Comparison of ENCODE assay signal across 1 cellular context in the genomic region with DNA sequence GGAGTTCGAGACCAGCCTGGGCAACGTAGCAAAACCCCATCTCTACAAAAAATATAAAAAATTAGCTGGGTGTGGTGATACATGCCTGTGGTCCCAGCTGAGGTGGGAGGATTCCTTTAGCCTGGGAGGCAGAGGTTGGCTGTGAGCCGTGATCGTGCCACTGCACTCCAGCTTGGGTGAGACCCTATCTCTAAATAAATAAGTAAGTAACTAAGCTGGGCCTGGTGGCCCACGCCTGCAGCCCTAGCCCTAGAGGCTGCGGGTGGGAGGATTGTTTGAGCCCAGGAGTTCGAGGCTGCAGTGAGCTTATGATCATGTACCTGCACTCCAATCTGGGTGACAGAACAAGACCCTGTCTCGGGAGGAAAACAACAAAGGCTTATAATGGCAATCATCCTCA.
TF ChIP-seq lines count a peak whose summit lies in the region.

No MANE protein-coding gene starts in this region.

TF ChIP-seq in GM23338, 12 proteins besides CTCF, POLR2A, EP300 and RAD21 (continued from another document):
- TF ChIP-seq STAT1 (IDR thresholded peaks at IDR 0.05; ENCODE audit: unreplicated experiment), result no peak
- TF ChIP-seq POLR2AphosphoS5 (IDR thresholded peaks at IDR 0.05; ENCODE audit: low read depth), result no peak
- no peak for TF ChIP-seq ZNF114 (CRISPR knock-in tag; IDR thresholded peaks at IDR 0.05)
- TF ChIP-seq ETS1 (IDR thresholded peaks at IDR 0.05), result no peak
- no peak for TF ChIP-seq ZNF331 (CRISPR knock-in tag; IDR thresholded peaks at IDR 0.05; ENCODE audit: low read depth)
- TF ChIP-seq, protein P1, sequence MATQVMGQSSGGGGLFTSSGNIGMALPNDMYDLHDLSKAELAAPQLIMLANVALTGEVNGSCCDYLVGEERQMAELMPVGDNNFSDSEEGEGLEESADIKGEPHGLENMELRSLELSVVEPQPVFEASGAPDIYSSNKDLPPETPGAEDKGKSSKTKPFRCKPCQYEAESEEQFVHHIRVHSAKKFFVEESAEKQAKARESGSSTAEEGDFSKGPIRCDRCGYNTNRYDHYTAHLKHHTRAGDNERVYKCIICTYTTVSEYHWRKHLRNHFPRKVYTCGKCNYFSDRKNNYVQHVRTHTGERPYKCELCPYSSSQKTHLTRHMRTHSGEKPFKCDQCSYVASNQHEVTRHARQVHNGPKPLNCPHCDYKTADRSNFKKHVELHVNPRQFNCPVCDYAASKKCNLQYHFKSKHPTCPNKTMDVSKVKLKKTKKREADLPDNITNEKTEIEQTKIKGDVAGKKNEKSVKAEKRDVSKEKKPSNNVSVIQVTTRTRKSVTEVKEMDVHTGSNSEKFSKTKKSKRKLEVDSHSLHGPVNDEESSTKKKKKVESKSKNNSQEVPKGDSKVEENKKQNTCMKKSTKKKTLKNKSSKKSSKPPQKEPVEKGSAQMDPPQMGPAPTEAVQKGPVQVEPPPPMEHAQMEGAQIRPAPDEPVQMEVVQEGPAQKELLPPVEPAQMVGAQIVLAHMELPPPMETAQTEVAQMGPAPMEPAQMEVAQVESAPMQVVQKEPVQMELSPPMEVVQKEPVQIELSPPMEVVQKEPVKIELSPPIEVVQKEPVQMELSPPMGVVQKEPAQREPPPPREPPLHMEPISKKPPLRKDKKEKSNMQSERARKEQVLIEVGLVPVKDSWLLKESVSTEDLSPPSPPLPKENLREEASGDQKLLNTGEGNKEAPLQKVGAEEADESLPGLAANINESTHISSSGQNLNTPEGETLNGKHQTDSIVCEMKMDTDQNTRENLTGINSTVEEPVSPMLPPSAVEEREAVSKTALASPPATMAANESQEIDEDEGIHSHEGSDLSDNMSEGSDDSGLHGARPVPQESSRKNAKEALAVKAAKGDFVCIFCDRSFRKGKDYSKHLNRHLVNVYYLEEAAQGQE (IDR thresholded peaks at IDR 0.05; ENCODE audit: unreplicated experiment), result no peak
- no peak for TF ChIP-seq NANOG (IDR thresholded peaks at IDR 0.05; ENCODE audit: borderline replicate concordance)
- no peak for TF ChIP-seq CREB1 (CRISPR knock-in tag; IDR thresholded peaks at IDR 0.05; ENCODE audit: low read depth)
- TF ChIP-seq, protein P2, sequence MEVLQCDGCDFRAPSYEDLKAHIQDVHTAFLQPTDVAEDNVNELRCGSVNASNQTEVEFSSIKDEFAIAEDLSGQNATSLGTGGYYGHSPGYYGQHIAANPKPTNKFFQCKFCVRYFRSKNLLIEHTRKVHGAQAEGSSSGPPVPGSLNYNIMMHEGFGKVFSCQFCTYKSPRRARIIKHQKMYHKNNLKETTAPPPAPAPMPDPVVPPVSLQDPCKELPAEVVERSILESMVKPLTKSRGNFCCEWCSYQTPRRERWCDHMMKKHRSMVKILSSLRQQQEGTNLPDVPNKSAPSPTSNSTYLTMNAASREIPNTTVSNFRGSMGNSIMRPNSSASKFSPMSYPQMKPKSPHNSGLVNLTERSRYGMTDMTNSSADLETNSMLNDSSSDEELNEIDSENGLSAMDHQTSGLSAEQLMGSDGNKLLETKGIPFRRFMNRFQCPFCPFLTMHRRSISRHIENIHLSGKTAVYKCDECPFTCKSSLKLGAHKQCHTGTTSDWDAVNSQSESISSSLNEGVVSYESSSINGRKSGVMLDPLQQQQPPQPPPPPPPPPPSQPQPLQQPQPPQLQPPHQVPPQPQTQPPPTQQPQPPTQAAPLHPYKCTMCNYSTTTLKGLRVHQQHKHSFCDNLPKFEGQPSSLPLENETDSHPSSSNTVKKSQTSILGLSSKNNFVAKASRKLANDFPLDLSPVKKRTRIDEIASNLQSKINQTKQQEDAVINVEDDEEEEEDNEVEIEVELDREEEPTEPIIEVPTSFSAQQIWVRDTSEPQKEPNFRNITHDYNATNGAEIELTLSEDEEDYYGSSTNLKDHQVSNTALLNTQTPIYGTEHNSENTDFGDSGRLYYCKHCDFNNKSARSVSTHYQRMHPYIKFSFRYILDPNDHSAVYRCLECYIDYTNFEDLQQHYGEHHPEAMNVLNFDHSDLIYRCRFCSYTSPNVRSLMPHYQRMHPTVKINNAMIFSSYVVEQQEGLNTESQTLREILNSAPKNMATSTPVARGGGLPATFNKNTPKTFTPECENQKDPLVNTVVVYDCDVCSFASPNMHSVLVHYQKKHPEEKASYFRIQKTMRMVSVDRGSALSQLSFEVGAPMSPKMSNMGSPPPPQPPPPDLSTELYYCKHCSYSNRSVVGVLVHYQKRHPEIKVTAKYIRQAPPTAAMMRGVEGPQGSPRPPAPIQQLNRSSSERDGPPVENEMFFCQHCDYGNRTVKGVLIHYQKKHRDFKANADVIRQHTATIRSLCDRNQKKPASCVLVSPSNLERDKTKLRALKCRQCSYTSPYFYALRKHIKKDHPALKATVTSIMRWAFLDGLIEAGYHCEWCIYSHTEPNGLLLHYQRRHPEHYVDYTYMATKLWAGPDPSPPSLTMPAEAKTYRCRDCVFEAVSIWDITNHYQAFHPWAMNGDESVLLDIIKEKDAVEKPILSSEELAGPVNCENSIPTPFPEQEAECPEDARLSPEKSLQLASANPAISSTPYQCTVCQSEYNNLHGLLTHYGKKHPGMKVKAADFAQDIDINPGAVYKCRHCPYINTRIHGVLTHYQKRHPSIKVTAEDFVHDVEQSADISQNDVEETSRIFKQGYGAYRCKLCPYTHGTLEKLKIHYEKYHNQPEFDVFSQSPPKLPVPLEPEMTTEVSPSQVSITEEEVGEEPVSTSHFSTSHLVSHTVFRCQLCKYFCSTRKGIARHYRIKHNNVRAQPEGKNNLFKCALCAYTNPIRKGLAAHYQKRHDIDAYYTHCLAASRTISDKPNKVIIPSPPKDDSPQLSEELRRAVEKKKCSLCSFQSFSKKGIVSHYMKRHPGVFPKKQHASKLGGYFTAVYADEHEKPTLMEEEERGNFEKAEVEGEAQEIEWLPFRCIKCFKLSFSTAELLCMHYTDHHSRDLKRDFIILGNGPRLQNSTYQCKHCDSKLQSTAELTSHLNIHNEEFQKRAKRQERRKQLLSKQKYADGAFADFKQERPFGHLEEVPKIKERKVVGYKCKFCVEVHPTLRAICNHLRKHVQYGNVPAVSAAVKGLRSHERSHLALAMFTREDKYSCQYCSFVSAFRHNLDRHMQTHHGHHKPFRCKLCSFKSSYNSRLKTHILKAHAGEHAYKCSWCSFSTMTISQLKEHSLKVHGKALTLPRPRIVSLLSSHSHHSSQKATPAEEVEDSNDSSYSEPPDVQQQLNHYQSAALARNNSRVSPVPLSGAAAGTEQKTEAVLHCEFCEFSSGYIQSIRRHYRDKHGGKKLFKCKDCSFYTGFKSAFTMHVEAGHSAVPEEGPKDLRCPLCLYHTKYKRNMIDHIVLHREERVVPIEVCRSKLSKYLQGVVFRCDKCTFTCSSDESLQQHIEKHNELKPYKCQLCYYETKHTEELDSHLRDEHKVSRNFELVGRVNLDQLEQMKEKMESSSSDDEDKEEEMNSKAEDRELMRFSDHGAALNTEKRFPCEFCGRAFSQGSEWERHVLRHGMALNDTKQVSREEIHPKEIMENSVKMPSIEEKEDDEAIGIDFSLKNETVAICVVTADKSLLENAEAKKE (CRISPR knock-in tag; IDR thresholded peaks at IDR 0.05), result no peak
